8 cellular contexts compared by ENCODE assay signal in the genomic region with DNA sequence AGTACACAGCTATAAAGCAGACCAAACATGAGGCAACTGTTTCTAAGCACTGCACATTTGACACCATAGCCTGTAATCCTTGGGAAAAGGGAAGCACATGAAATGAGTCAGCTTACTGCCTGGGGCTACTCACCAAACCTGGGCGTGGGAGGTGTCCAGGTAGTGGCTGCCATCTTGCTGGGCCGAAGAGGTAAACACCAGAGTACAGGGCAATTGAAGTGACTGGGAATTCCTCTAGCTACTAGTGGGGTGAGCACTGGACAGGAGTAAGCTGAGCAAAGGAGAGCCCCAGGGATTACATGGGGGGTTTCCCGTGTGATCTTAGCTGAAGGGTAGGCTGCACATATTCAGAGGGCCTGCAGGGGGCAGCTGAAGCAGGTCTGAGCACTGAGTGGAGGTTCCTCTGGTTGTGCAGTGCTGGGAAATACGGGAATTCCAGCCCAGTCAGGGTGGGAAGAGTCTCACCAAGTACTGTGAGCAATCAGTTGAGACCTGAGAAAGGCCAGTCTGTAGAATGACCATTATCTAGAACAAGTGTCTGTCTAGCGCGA.
DNase-seq lines count a peak whose midpoint lies in the region; ATAC-seq, FAIRE-seq and TF ChIP-seq lines count a peak whose summit lies in the region.

No MANE protein-coding gene starts in this region.

- TF ChIP-seq POLR2A in H1 (IDR thresholded peaks at IDR 0.05; ENCODE audit: control extremely low read depth in 1 of 2, low read depth in 2 of 2, low read length in 2 of 2): no peak

- no peaks in the 10 kb centered on the region for H3K79me1 ChIP-seq in H1 (ENCODE audit: low read depth, low read length)

- H3K9me3 ChIP-seq in H1 (ENCODE audit: insufficient read depth in 2 of 2, low read depth in 1 of 2, low read length in 1 of 2): 0 out of 4 replicates have a peak, but pooled peaks cover 0 to 3% of the 10 kb centered on the region in 2 experiments

- peaks cover 0 to 4% (median 0%) of the 10 kb centered on the region in 4 experiments; a peak in 2 of 7 replicates for H3K4me1 ChIP-seq in H1 (replicated peaks in 1 of 4; ENCODE audit: control insufficient read depth in 3 of 4, insufficient read depth in 4 of 4, low read length in 3 of 4)

- no peak overlapping the region for H3K56ac ChIP-seq in H1 (replicated peaks; ENCODE audit: insufficient read length, low read depth, low read length)

- H3K14ac ChIP-seq in H1 (ENCODE audit: insufficient read length): no peak overlapping the region

- 78% methylated on average over 6 of the region's 6 CpGs; no CpG with 5 or more reads in 1 of the 2 experiments for WGBS in H1 (ENCODE audit: extremely low coverage in 1 of 2, insufficient coverage in 1 of 2, insufficient read length in 1 of 2, insufficient replicate concordance in 2 of 2, low coverage in 1 of 2, low lambda C conversion rate in 2 of 2, missing lambda C conversion rate in 1 of 2), 2 experiments

- no peak overlapping the region for H3K4me3 ChIP-seq in AG04449 (ENCODE audit: low read depth, low read length)
- no peak overlapping the region for H3K4me3 ChIP-seq in H1 (ENCODE audit: extremely low read depth in 1 of 4, insufficient read depth in 2 of 4, low read depth in 3 of 4, low read length in 4 of 4)

- CTCF ChIA-PET in AG04449 (lab: Yijun Ruan, JAX) (interaction anchor here (0.9 to 1.6 kb wide), 4 partner anchors 9 to 63 kb away, joined by 3 to 11 read pairs (median 5); no protein-coding TSS in a partner anchor), H1 (lab: Charles Lee; ENCODE audit: partially characterized antibody) (interaction anchor here (0.7 to 3.1 kb wide), 14 partner anchors 9 to 1508 kb away, joined by 3 to 19 read pairs (median 4); no protein-coding TSS in a partner anchor)

- H2AK5ac ChIP-seq in H1 (ENCODE audit: low read depth, low read length): no peak overlapping the region

- no peak overlapping the region for H2BK5ac ChIP-seq in H1 (ENCODE audit: low read depth, low read length)

- POLR2A ChIA-PET in AG04449 (lab: Yijun Ruan, JAX): no interaction called here
- POLR2A ChIA-PET in H1 (lab: Charles Lee; ENCODE audit: partially characterized antibody): interaction anchor here (0.6 kb wide), 1 partner anchor 1217 kb away, joined by 3 read pairs; no protein-coding TSS in a partner anchor

- no peaks in the 10 kb centered on the region for H3K79me2 ChIP-seq in H1 (ENCODE audit: control insufficient read depth in 1 of 2, insufficient read depth in 2 of 2, low read length in 2 of 2)

- H3K27ac ChIP-seq in H1 (ENCODE audit: low read depth, low read length): no peak overlapping the region

- no peaks in the 10 kb centered on the region for H3K23me2 ChIP-seq in H1 (ENCODE audit: low read depth, low read length)

- no peak overlapping the region for H3K23ac ChIP-seq in H1 (ENCODE audit: insufficient read length)

- H4K20me1 ChIP-seq in H1 (replicated peaks in 1 of 2; ENCODE audit: control insufficient read depth in 1 of 2, insufficient read depth in 2 of 2, low read length in 2 of 2): no peaks in the 10 kb centered on the region

- 0 out of 2 replicates have a peak overlapping the region, but pooled peaks have one; percentile 42 for H2AFZ ChIP-seq in H1 (ENCODE audit: low read length)

- no peak for TF ChIP-seq EP300 in H1 (IDR thresholded peaks at IDR 0.05; ENCODE audit: borderline replicate concordance in 1 of 2, low read depth in 2 of 2, low read length in 2 of 2)

- no peak overlapping the region for H2BK12ac ChIP-seq in H1 (ENCODE audit: low read depth, low read length)

- ATAC-seq in GM18909 (IDR thresholded peaks at IDR 0.05; ENCODE audit: poor library complexity, unreplicated experiment): peak; percentile 79

- H4K8ac ChIP-seq in H1 (ENCODE audit: extremely low read depth, insufficient read depth, low read length): no peak overlapping the region; the same call in 1 of the 2 replicates

- H3K36me3 ChIP-seq in H1 (ENCODE audit: control insufficient read depth in 2 of 4, insufficient read depth in 4 of 4, low read length in 3 of 4): no peaks in the 10 kb centered on the region

- H3K9ac ChIP-seq in H1 (replicated peaks in 1 of 4; ENCODE audit: extremely low read depth in 1 of 4, low read depth in 3 of 4, low read length in 3 of 4): no peak overlapping the region

- TF ChIP-seq CTCF in AG04449 (IDR thresholded peaks at IDR 0.05; ENCODE audit: insufficient read depth, low read length, missing control alignments): peak; percentile 10
- TF ChIP-seq CTCF in LNCAP (IDR thresholded peaks at IDR 0.05): peak; percentile 44
- peak; percentile 47 to 71 (median 58) for TF ChIP-seq CTCF in H1 (IDR thresholded peaks at IDR 0.05; ENCODE audit: control extremely low read depth in 1 of 3, insufficient read depth in 1 of 3, low read depth in 1 of 3, low read length in 3 of 3)

- H2BK120ac ChIP-seq in H1 (replicated peaks; ENCODE audit: low read depth, low read length): peak overlapping the region; percentile 52

- FAIRE-seq in H1 (lab: Jason Lieb, UNC): no peak

- no peak overlapping the region for H4K91ac ChIP-seq in H1 (replicated peaks; ENCODE audit: insufficient read length, low read length)

- H2BK15ac ChIP-seq in H1 (ENCODE audit: low read length): peak overlapping the region; percentile 12; the same call in 1 of the 2 replicates

- DNase-seq in AG04449 (ENCODE audit: low read depth, low spot score) (no peak), H1 (ENCODE audit: low read depth in 1 of 2, low spot score in 2 of 2) (peak in 1 of 2 experiments; percentile 55), occipital lobe (lab: John Stamatoyannopoulos, UW) (no peak)
- peak; percentile 25 for DNase-seq in stimulated activated CD8-positive, alpha-beta memory T cell treated with anti-CD3 and anti-CD28 coated beads, Interleukin-4, amount 100 ng/mL, for 48 hours
- DNase-seq in activated effector memory CD4-positive, alpha-beta T cell treated with anti-CD3 and anti-CD28 coated beads, Interleukin-2, amount 50 U/mL, for 16 hours: no peak
- DNase-seq in activated naive CD4-positive, alpha-beta T cell treated with Interleukin-2 at 50 U/mL for 16 hours: no peak

- peak overlapping the region; percentile 20; the same call in 1 of the 2 replicates for H3K18ac ChIP-seq in H1 (ENCODE audit: extremely low read depth, low read length)

- peak; percentile 37 to 46; a peak in 3 of 4 replicates for TF ChIP-seq RAD21 in H1 (IDR thresholded peaks at IDR 0.05 in 1 of 2, conservative IDR thresholded peaks at IDR 0.05 in 1 of 2; ENCODE audit: low read depth in 2 of 2, low read length in 2 of 2)

- no peak overlapping the region for H3K4ac ChIP-seq in H1 (replicated peaks; ENCODE audit: insufficient read length, low read depth, low read length)

- no peaks in the 10 kb centered on the region for H3K27me3 ChIP-seq in H1 (replicated peaks in 1 of 4; ENCODE audit: control insufficient read depth in 3 of 4, extremely low read depth in 1 of 4, insufficient read depth in 3 of 4, low read length in 3 of 4)

- no peak overlapping the region for H2BK20ac ChIP-seq in H1 (ENCODE audit: low read length)

- no peak overlapping the region for H4K5ac ChIP-seq in H1 (ENCODE audit: insufficient read length, low read depth, low read length)

- H3K4me2 ChIP-seq in H1 (ENCODE audit: insufficient read depth in 1 of 2, low read depth in 2 of 2, low read length in 2 of 2): no peak overlapping the region

TF ChIP-seq in H1, 55 proteins besides CTCF, POLR2A, EP300 and RAD21:
- TF ChIP-seq SUZ12 (IDR thresholded peaks at IDR 0.05; ENCODE audit: low read length): no peak
- TF ChIP-seq TEAD4 (IDR thresholded peaks at IDR 0.05; ENCODE audit: low read depth, low read length): 0 out of 2 replicates have a peak, but pooled peaks have one; percentile 24
- no peak for TF ChIP-seq CHD1 (IDR thresholded peaks at IDR 0.05; ENCODE audit: low read depth, low read length)
- no peak for TF ChIP-seq NANOG (IDR thresholded peaks at IDR 0.05; ENCODE audit: insufficient read depth, low read depth, low read length, poor library complexity, severe bottlenecking)
- TF ChIP-seq SRF (IDR thresholded peaks at IDR 0.05; ENCODE audit: low read depth, low read length): no peak
- no peak for TF ChIP-seq SIX5 (IDR thresholded peaks at IDR 0.05; ENCODE audit: low read depth, low read length)
